ENCODE assay signal across 23 cellular contexts in genomic region chr6:168890306-168890995, GRCh38.
"Had no signal": no experiment of that assay in that cellular context is flagged by ENCODE, and none has a peak within 500 bp of the region (broad histone marks: within the 10 kb centered on the region; RNA-seq: fewer than 3 reads in every experiment).

No MANE protein-coding gene starts in this region.

- H3K4me3 ChIP-seq: colonic mucosa, gastrocnemius medialis, left lung, right atrium auricular region, sigmoid colon, stomach, testis, tibial artery had no signal

- H3K9me3 ChIP-seq: colonic mucosa, gastrocnemius medialis, left lung, neutrophil, right atrium auricular region, sigmoid colon, stomach, testis, tibial artery had no signal

- H3K36me3 ChIP-seq: colonic mucosa, gastrocnemius medialis, left lung, neutrophil, right atrium auricular region, sigmoid colon, stomach, tibial artery had no signal

- H3K9ac ChIP-seq: parathyroid adenoma had no signal

- H3K27me3 ChIP-seq: colonic mucosa, gastrocnemius medialis, neutrophil, right atrium auricular region, sigmoid colon, stomach, testis, tibial artery had no signal

- H3K27ac ChIP-seq: colonic mucosa, epithelial cell of prostate, gastrocnemius medialis, left lung, neutrophil, parathyroid adenoma, right atrium auricular region, stomach, testis, tibial artery had no signal

- H2AFZ ChIP-seq: parathyroid adenoma had no signal

- H3K4me1 ChIP-seq: colonic mucosa, left lung, parathyroid adenoma, right atrium auricular region, testis, tibial artery had no signal

- DNase-seq: colonic mucosa; effector CD8-positive, alpha-beta T cell; endodermal cell; foreskin fibroblast; gastrocnemius medialis; head of caudate nucleus; left cardiac atrium; left lung; mammary epithelial cell; mesendoderm; naive thymus-derived CD8-positive, alpha-beta T cell; sigmoid colon; stimulated activated CD4-positive, alpha-beta T cell treated with anti-CD3 and anti-CD28 coated beads, Interleukin-2, amount 100 ng/mL, for 24 hours; stimulated activated CD4-positive, alpha-beta T cell treated with anti-CD3 and anti-CD28 coated beads, Interleukin-4, amount 100 ng/mL, for 24 hours; stimulated activated naive CD4-positive, alpha-beta T cell treated with Interleukin-2 at 50 U/mL for 16 hours; stomach; substantia nigra; testis; tibial artery had no signal
